In the genomic region with DNA sequence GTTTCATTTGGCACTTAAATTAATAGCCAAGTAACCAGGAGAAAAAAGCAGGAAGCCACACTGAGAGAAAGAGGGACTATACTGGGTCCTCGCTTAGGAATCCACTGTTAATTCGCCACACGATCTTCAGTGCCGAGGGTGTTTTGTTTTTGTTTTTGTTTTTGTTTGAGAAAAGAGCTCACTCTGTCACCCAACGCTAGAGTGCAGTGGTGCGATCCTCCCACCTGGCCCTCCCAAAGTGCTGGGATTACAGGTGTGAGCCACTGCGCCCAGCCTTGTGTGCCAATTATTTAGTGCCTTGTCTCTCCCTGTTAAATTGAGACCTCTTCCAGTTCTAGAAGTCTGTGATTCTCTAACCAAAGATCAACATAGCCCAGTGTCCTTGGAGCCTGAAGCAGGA, we compare ENCODE assay signal across 20 cellular contexts.
"Had no signal": no experiment of that assay in that cellular context is flagged by ENCODE, and none has a peak within 500 bp of the region (broad histone marks: within the 10 kb centered on the region; RNA-seq: fewer than 3 reads in every experiment).

No MANE protein-coding gene starts in this region.

- H3K36me3 Mint-ChIP-seq: activated CD4-positive, alpha-beta memory T cell treated with anti-CD3 and anti-CD28 coated beads for 36 hours; activated naive CD4-positive, alpha-beta T cell treated with anti-CD3 and anti-CD28 coated beads, Interleukin-2, amount 10 ng/mL, durations not matched to agents 7 days and 5 days; activated naive CD8-positive, alpha-beta T cell treated with anti-CD3 and anti-CD28 coated beads for 36 hours had no signal

- H3K27me3 ChIP-seq: brain microvascular endothelial cell, cardiac muscle cell, MG63 had no signal

- H3K27ac Mint-ChIP-seq: activated CD4-positive, alpha-beta memory T cell treated with anti-CD3 and anti-CD28 coated beads for 36 hours; activated CD4-positive, alpha-beta T cell treated with anti-CD3 and anti-CD28 coated beads, Interleukin-2, amount 10 ng/mL, durations not matched to agents 7 days and 5 days; activated naive CD4-positive, alpha-beta T cell treated with anti-CD3 and anti-CD28 coated beads, Interleukin-2, amount 10 ng/mL, durations not matched to agents 7 days and 5 days; activated naive CD8-positive, alpha-beta T cell treated with anti-CD3 and anti-CD28 coated beads for 36 hours; activated T-helper 17 cell treated with anti-CD3 and anti-CD28 coated beads, Interleukin-2, amount 50 U/mL, for 72 hours; T-helper 1 cell treated with Interleukin-12 subunit alpha and Interleukin-12 subunit beta and Interleukin-4 antibody, amounts not matched to agents 30 μg/mL and 1 μg/mL, for 36 hours had no signal

- H3K36me3 ChIP-seq: brain microvascular endothelial cell, cardiac muscle cell, MG63 had no signal

- H3K4me3 ChIP-seq: cardiac muscle cell, MG63 had no signal

- H3K9me3 Mint-ChIP-seq: activated CD4-positive, alpha-beta memory T cell treated with anti-CD3 and anti-CD28 coated beads for 36 hours; activated CD4-positive, alpha-beta T cell treated with anti-CD3 and anti-CD28 coated beads, Interleukin-2, amount 10 ng/mL, durations not matched to agents 7 days and 5 days; activated naive CD4-positive, alpha-beta T cell treated with anti-CD3 and anti-CD28 coated beads, Interleukin-2, amount 10 ng/mL, durations not matched to agents 7 days and 5 days; activated naive CD8-positive, alpha-beta T cell treated with anti-CD3 and anti-CD28 coated beads for 36 hours; activated T-cell treated with anti-CD3 and anti-CD28 coated beads, Interleukin-2, amount 50 U/mL, for 4 hours; activated T-helper 17 cell treated with anti-CD3 and anti-CD28 coated beads, Interleukin-2, amount 50 U/mL, for 72 hours; T-helper 1 cell treated with Interleukin-12 subunit alpha and Interleukin-12 subunit beta and Interleukin-4 antibody, amounts not matched to agents 30 μg/mL and 1 μg/mL, for 36 hours had no signal

- H3K27ac ChIP-seq: brain microvascular endothelial cell, cardiac muscle cell had no signal

- ATAC-seq: activated T-cell treated with anti-CD3 and anti-CD28 coated beads, Interleukin-2, amount 50 U/mL, for 4 hours; activated T-helper 17 cell treated with anti-CD3 and anti-CD28 coated beads, Interleukin-2, amount 50 U/mL, for 72 hours had no signal

- H3K4me3 Mint-ChIP-seq: activated CD4-positive, alpha-beta memory T cell treated with anti-CD3 and anti-CD28 coated beads for 36 hours; activated CD4-positive, alpha-beta T cell treated with anti-CD3 and anti-CD28 coated beads, Interleukin-2, amount 10 ng/mL, durations not matched to agents 7 days and 5 days; activated naive CD4-positive, alpha-beta T cell treated with anti-CD3 and anti-CD28 coated beads, Interleukin-2, amount 10 ng/mL, durations not matched to agents 7 days and 5 days; activated naive CD8-positive, alpha-beta T cell treated with anti-CD3 and anti-CD28 coated beads for 36 hours; activated T-cell treated with anti-CD3 and anti-CD28 coated beads, Interleukin-2, amount 50 U/mL, for 4 hours; activated T-helper 17 cell treated with anti-CD3 and anti-CD28 coated beads, Interleukin-2, amount 50 U/mL, for 72 hours; T-helper 1 cell treated with Interleukin-12 subunit alpha and Interleukin-12 subunit beta and Interleukin-4 antibody, amounts not matched to agents 30 μg/mL and 1 μg/mL, for 36 hours had no signal

- H3K4me1 Mint-ChIP-seq: activated CD4-positive, alpha-beta T cell treated with anti-CD3 and anti-CD28 coated beads, Interleukin-2, amount 10 ng/mL, durations not matched to agents 7 days and 5 days; activated naive CD4-positive, alpha-beta T cell treated with anti-CD3 and anti-CD28 coated beads, Interleukin-2, amount 10 ng/mL, durations not matched to agents 7 days and 5 days; activated naive CD8-positive, alpha-beta T cell treated with anti-CD3 and anti-CD28 coated beads for 36 hours; activated T-helper 17 cell treated with anti-CD3 and anti-CD28 coated beads, Interleukin-2, amount 50 U/mL, for 72 hours had no signal

- DNase-seq: activated CD4-positive, alpha-beta memory T cell treated with anti-CD3 and anti-CD28 coated beads for 36 hours; activated CD4-positive, alpha-beta T cell treated with anti-CD3 and anti-CD28 coated beads, Interleukin-2, amount 10 ng/mL, durations not matched to agents 7 days and 5 days; activated CD4-positive, CD25-positive, alpha-beta regulatory T cell; activated CD8-positive, alpha-beta memory T cell treated with anti-CD3 and anti-CD28 coated beads for 24 hours; activated gamma-delta T cell treated with Interleukin-2 at 50 U/mL for 16 hours; activated naive CD4-positive, alpha-beta T cell treated with anti-CD3 and anti-CD28 coated beads, Interleukin-2, amount 10 ng/mL, durations not matched to agents 7 days and 5 days; activated naive CD8-positive, alpha-beta T cell treated with anti-CD3 and anti-CD28 coated beads for 36 hours; activated T-cell treated with anti-CD3 and anti-CD28 coated beads, Interleukin-2, amount 50 U/mL, for 4 hours; brain microvascular endothelial cell; MV-4-11; NCI-H1092 treated with DMSO at 0.1 percent for 48 hours; NCI-H1436; NCI-H1694 treated with DMSO at 0.1 percent for 48 hours; NCI-H2029 treated with DMSO at 0.1 percent for 48 hours; NCI-H510A treated with DMSO at 0.1 percent for 48 hours; SHP77 treated with DMSO at 0.1 percent for 48 hours had no signal

- H3K9me3 ChIP-seq: MG63 had no signal
